In the genomic region with DNA sequence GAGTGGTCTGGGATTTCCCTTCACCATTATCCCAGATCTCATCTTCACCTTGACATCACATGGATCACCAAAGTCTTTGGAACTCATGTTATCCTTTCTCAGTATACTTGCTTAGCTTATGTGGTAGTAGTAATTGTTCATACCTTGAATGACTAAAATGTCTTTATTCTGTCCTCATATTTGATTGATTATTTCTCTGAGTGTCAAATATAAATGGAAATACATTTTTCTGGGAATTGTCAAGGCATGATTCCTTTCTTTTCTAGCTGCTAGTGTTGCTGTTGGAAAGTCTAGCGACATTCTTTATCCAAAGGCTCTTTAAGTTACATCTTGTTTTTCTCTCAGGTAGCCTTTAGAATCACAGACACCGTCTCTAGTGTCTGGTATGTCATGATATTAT, we compare ENCODE assay signal across 29 cellular contexts.
"Had no signal": no experiment of that assay in that cellular context is flagged by ENCODE, and none has a peak within 500 bp of the region (broad histone marks: within the 10 kb centered on the region; RNA-seq: fewer than 3 reads in every experiment).

No MANE protein-coding gene starts in this region.

- H3K4me3 ChIP-seq: stomach, suprapubic skin, testis, thoracic aorta, thyroid gland, tibial artery, tibial nerve, transverse colon, upper lobe of left lung, upper lobe of right lung, uterus, vagina had no signal

- H3K36me3 ChIP-seq: stomach, suprapubic skin, thoracic aorta, thyroid gland, tibial artery, tibial nerve, transverse colon, upper lobe of left lung, upper lobe of right lung, uterus, vagina had no signal

- FAIRE-seq: urothelium cell line had no signal

- H3K27ac Mint-ChIP-seq: stimulated activated effector memory CD8-positive, alpha-beta T cell treated with anti-CD3 and anti-CD28 coated beads, Interleukin-12 subunit alpha, Interleukin-12 subunit beta, amount 100 ng/mL, for 72 hours; stimulated activated memory B cell treated with anti-CD40 and anti-IgM and Interleukin-4, amounts not matched to agents 10 μg/mL and 1 μg/mL and 100 μg/mL, for 72 hours; stimulated activated naive B cell treated with anti-CD40 and anti-IgM and Interleukin-4, amounts not matched to agents 10 μg/mL and 1 μg/mL and 100 μg/mL, for 72 hours; stimulated activated naive CD8-positive, alpha-beta T cell treated with anti-CD3 and anti-CD28 coated beads, Interleukin-15, amount 100 ng/mL, for 72 hours; stimulated activated naive CD8-positive, alpha-beta T cell treated with anti-CD3 and anti-CD28 coated beads, Interleukin-15, Interleukin-2, amounts not matched to agents 100 ng/mL and 50 ng/mL, for 24 hours; type B pancreatic cell had no signal

- H3K4me1 Mint-ChIP-seq: stimulated activated effector memory CD8-positive, alpha-beta T cell treated with anti-CD3 and anti-CD28 coated beads, Interleukin-12 subunit alpha, Interleukin-12 subunit beta, amount 100 ng/mL, for 72 hours; stimulated activated memory B cell treated with anti-CD40 and anti-IgM and Interleukin-4, amounts not matched to agents 10 μg/mL and 1 μg/mL and 100 μg/mL, for 72 hours; stimulated activated naive B cell treated with anti-CD40 and anti-IgM and Interleukin-4, amounts not matched to agents 10 μg/mL and 1 μg/mL and 100 μg/mL, for 72 hours; stimulated activated naive CD8-positive, alpha-beta T cell treated with anti-CD3 and anti-CD28 coated beads, Interleukin-15, amount 100 ng/mL, for 72 hours had no signal

- H3K9me3 ChIP-seq: stomach, suprapubic skin, testis, thoracic aorta, thyroid gland, tibial artery, tibial nerve, transverse colon, upper lobe of left lung, upper lobe of right lung, uterus, vagina had no signal

- H3K27me3 ChIP-seq: suprapubic skin, testis, thyroid gland, tibial artery, tibial nerve, upper lobe of left lung, upper lobe of right lung, uterus, vagina had no signal

- H3K4me1 ChIP-seq: stomach, suprapubic skin, testis, tibial artery, tibial nerve, transverse colon, upper lobe of left lung, upper lobe of right lung, uterus, vagina had no signal

- H3K9me3 Mint-ChIP-seq: stimulated activated effector memory CD8-positive, alpha-beta T cell treated with anti-CD3 and anti-CD28 coated beads, Interleukin-12 subunit alpha, Interleukin-12 subunit beta, amount 100 ng/mL, for 72 hours; stimulated activated memory B cell treated with anti-CD40 and anti-IgM and Interleukin-4, amounts not matched to agents 10 μg/mL and 1 μg/mL and 100 μg/mL, for 72 hours; stimulated activated naive B cell treated with anti-CD40 and anti-IgM and Interleukin-4, amounts not matched to agents 10 μg/mL and 1 μg/mL and 100 μg/mL, for 72 hours; stimulated activated naive CD8-positive, alpha-beta T cell treated with anti-CD3 and anti-CD28 coated beads, Interleukin-15, amount 100 ng/mL, for 72 hours; stimulated activated naive CD8-positive, alpha-beta T cell treated with anti-CD3 and anti-CD28 coated beads, Interleukin-15, Interleukin-2, amounts not matched to agents 100 ng/mL and 50 ng/mL, for 24 hours had no signal

- DNase-seq: stimulated activated CD4-positive, alpha-beta T cell treated with anti-CD3 and anti-CD28 coated beads, Interleukin-2, amount 100 ng/mL, for 48 hours; stimulated activated CD4-positive, alpha-beta T cell treated with anti-CD3 and anti-CD28 coated beads, Interleukin-4, amount 100 ng/mL, for 1 hour; stimulated activated CD4-positive, alpha-beta T cell treated with anti-CD3 and anti-CD28 coated beads, Interleukin-4, amount 100 ng/mL, for 24 hours; stimulated activated CD4-positive, alpha-beta T cell treated with anti-CD3 and anti-CD28 coated beads, Interleukin-4, amount 100 ng/mL, for 4 hours; stimulated activated CD8-positive, alpha-beta memory T cell treated with anti-CD3 and anti-CD28 coated beads, Interleukin-4, amount 100 ng/mL, for 48 hours; stimulated activated naive B cell treated with anti-CD40 and anti-IgM and Interleukin-4, amounts not matched to agents 10 μg/mL and 1 μg/mL and 100 μg/mL, for 72 hours; stimulated activated naive CD4-positive, alpha-beta T cell; stimulated activated naive CD4-positive, alpha-beta T cell treated with Interleukin-2 at 50 U/mL for 16 hours; stimulated activated naive CD8-positive, alpha-beta T cell treated with anti-CD3 and anti-CD28 coated beads, Interleukin-15, amount 100 ng/mL, for 72 hours; stimulated activated naive CD8-positive, alpha-beta T cell treated with anti-CD3 and anti-CD28 coated beads, Interleukin-15, Interleukin-2, amounts not matched to agents 100 U/mL and 50 U/mL, for 24 hours; stomach; substantia nigra; testis; thyroid gland; tibial artery; transverse colon; trophoblast cell; upper lobe of left lung; upper lobe of right lung; uterus had no signal

- H3K27ac ChIP-seq: stomach, suprapubic skin, testis, thoracic aorta, thyroid gland, tibial artery, tibial nerve, transverse colon, upper lobe of left lung, upper lobe of right lung, uterus, vagina had no signal

- H3K36me3 Mint-ChIP-seq: stimulated activated effector memory CD8-positive, alpha-beta T cell treated with anti-CD3 and anti-CD28 coated beads, Interleukin-12 subunit alpha, Interleukin-12 subunit beta, amount 100 ng/mL, for 72 hours; stimulated activated memory B cell treated with anti-CD40 and anti-IgM and Interleukin-4, amounts not matched to agents 10 μg/mL and 1 μg/mL and 100 μg/mL, for 72 hours; stimulated activated naive B cell treated with anti-CD40 and anti-IgM and Interleukin-4, amounts not matched to agents 10 μg/mL and 1 μg/mL and 100 μg/mL, for 72 hours had no signal

- H3K4me3 Mint-ChIP-seq: stimulated activated effector memory CD8-positive, alpha-beta T cell treated with anti-CD3 and anti-CD28 coated beads, Interleukin-12 subunit alpha, Interleukin-12 subunit beta, amount 100 ng/mL, for 72 hours; stimulated activated memory B cell treated with anti-CD40 and anti-IgM and Interleukin-4, amounts not matched to agents 10 μg/mL and 1 μg/mL and 100 μg/mL, for 72 hours; stimulated activated naive B cell treated with anti-CD40 and anti-IgM and Interleukin-4, amounts not matched to agents 10 μg/mL and 1 μg/mL and 100 μg/mL, for 72 hours; stimulated activated naive CD8-positive, alpha-beta T cell treated with anti-CD3 and anti-CD28 coated beads, Interleukin-15, amount 100 ng/mL, for 72 hours; stimulated activated naive CD8-positive, alpha-beta T cell treated with anti-CD3 and anti-CD28 coated beads, Interleukin-15, Interleukin-2, amounts not matched to agents 100 ng/mL and 50 ng/mL, for 24 hours; type B pancreatic cell had no signal

- ATAC-seq: stimulated activated effector memory CD8-positive, alpha-beta T cell treated with anti-CD3 and anti-CD28 coated beads, Interleukin-12 subunit alpha, Interleukin-12 subunit beta, amount 100 ng/mL, for 72 hours; stimulated activated memory B cell treated with anti-CD40 and anti-IgM and Interleukin-4, amounts not matched to agents 10 μg/mL and 1 μg/mL and 100 μg/mL, for 72 hours; stimulated activated naive B cell treated with anti-CD40 and anti-IgM and Interleukin-4, amounts not matched to agents 10 μg/mL and 1 μg/mL and 100 μg/mL, for 72 hours; stimulated activated naive CD8-positive, alpha-beta T cell treated with anti-CD3 and anti-CD28 coated beads, Interleukin-15, amount 100 ng/mL, for 72 hours; stimulated activated naive CD8-positive, alpha-beta T cell treated with anti-CD3 and anti-CD28 coated beads, Interleukin-15, Interleukin-2, amounts not matched to agents 100 U/mL and 50 U/mL, for 24 hours; upper lobe of right lung had no signal
